Comparison of ENCODE assay signal across 20 cellular contexts in the genomic region with DNA sequence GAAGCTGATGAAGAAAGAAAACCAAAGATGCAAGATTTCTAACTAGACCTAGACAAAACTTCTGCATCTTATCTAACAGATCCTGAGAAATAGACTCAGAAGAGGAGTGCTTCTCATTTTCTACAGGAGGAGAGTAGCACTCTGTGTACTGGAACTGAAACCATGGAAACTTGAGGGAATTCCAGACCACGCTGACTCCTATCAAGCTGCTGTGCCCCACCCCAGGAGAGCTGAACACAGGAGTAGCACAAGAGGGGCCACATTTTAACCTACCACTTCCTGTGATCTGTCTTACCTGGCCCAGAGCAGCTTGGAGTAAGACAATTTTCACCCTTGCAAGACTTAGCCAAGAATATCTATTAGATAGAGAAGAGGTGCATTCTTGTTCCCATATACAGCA.
DNase-seq lines count a peak whose midpoint lies in the region; ATAC-seq and TF ChIP-seq lines count a peak whose summit lies in the region.
"Had no signal": no experiment of that assay in that cellular context is flagged by ENCODE, and none has a peak within 500 bp of the region (broad histone marks: within the 10 kb centered on the region; RNA-seq: fewer than 3 reads in every experiment).

No MANE protein-coding gene starts in this region.

- peaks cover 31% of the 10 kb centered on the region for H3K79me2 ChIP-seq in GM23248 (ENCODE audit: insufficient read depth)

- peak overlapping the region; percentile 30; the same call in 1 of the 2 replicates for H3K27ac ChIP-seq in GM23248
- H3K27ac ChIP-seq in brain microvascular endothelial cell: no peak overlapping the region
- H3K27ac ChIP-seq: adrenal gland had no signal

- H3K36me3 ChIP-seq in GM23248 (ENCODE audit: low read depth) (no peaks in the 10 kb centered on the region), brain microvascular endothelial cell (replicated peaks) (no peaks in the 10 kb centered on the region)
- H3K36me3 ChIP-seq: adrenal gland had no signal

- H3K4me1 ChIP-seq in GM23248 (ENCODE audit: insufficient read depth): peaks cover 44% of the 10 kb centered on the region

- no peak overlapping the region for H3K4me2 ChIP-seq in GM23248 (ENCODE audit: unreplicated experiment)

- no peaks in the 10 kb centered on the region for H3K9me3 ChIP-seq in GM23248 (ENCODE audit: low read depth)

- no peak overlapping the region for H3K4me3 ChIP-seq in GM23248
- H3K4me3 ChIP-seq in brain microvascular endothelial cell (ENCODE audit: low read depth, low read length): no peak overlapping the region
- H3K4me3 ChIP-seq: adrenal gland had no signal

- no peak for ATAC-seq in HG03175 (IDR thresholded peaks at IDR 0.05; ENCODE audit: unreplicated experiment)

- H2AFZ ChIP-seq in GM23248: no peak overlapping the region

- WGBS in GM23248 (ENCODE audit: low coverage in 1 of 2, low lambda C conversion rate in 2 of 2, missing lambda C conversion rate in 2 of 2), 2 experiments: 42 to 43% methylated on average over 1 of the region's 1 CpG

- no peaks in the 10 kb centered on the region for H3K27me3 ChIP-seq in GM23248 (replicated peaks; ENCODE audit: insufficient read depth)
- no peaks in the 10 kb centered on the region for H3K27me3 ChIP-seq in brain microvascular endothelial cell (replicated peaks)
- H3K27me3 ChIP-seq: adrenal gland had no signal

- 0 out of 2 replicates have a peak, but pooled peaks cover 4% of the 10 kb centered on the region for H3K9me2 ChIP-seq in GM23248 (ENCODE audit: insufficient read depth)

- no peak for TF ChIP-seq CTCF in brain microvascular endothelial cell (IDR thresholded peaks at IDR 0.05; ENCODE audit: low read depth, low read length, missing control alignments)

- peak; percentile 55 for DNase-seq in AG08395 (ENCODE audit: low spot score)
- peak; percentile 67 for DNase-seq in GM23248
- peak; percentile 46 for DNase-seq in brain microvascular endothelial cell
- DNase-seq in kidney tubule cell (ENCODE audit: low spot score): peak; percentile 41
- no peak for DNase-seq in stimulated activated CD4-positive, alpha-beta T cell treated with anti-CD3 and anti-CD28 coated beads, Interleukin-4, amount 100 ng/mL, for 4 hours
- no peak for DNase-seq in medulla oblongata (ENCODE audit: extremely low spot score)
- no peak for DNase-seq in AML-193 (lab: John Stamatoyannopoulos, UW)
- DNase-seq: ACHN; activated CD4-positive, alpha-beta T cell treated with anti-CD3 and anti-CD28 coated beads for 4 hours; activated effector memory CD4-positive, alpha-beta T cell treated with Interleukin-2 at 50 U/mL for 16 hours; adrenal gland; DND-41; foreskin melanocyte; kidney glomerular epithelial cell; midbrain; NCI-H1105; NCI-H2081 treated with DMSO at 0.1 percent for 48 hours; NCI-H510A treated with DMSO at 0.1 percent for 48 hours; SW 1271 had no signal

- H4K20me1 ChIP-seq in GM23248 (ENCODE audit: insufficient read depth): no peaks in the 10 kb centered on the region

- in situ Hi-C loops in GM23248 (cut with MboI) (no loop called here), brain microvascular endothelial cell (cut with HindIII; ENCODE audit: low pct_ligation_motif_present, low sequenced_read_pairs) (no loop called here)

- no peak overlapping the region for H3K9ac ChIP-seq in GM23248

- peaks cover 12% of the 10 kb centered on the region for H3F3A ChIP-seq in GM23248 (ENCODE audit: insufficient read depth)

Comparison
In these comparisons a context has a peak if more than half of its experiments do, and no peak if none do; other contexts are left out.
1. DNase-seq: peak in AG08395 (single experiment), GM23248 (single experiment), brain microvascular endothelial cell (single experiment) and kidney tubule cell (single experiment); none in stimulated activated CD4-positive, alpha-beta T cell treated with anti-CD3 and anti-CD28 coated beads, Interleukin-4, amount 100 ng/mL, for 4 hours (0 of 2), medulla oblongata (single experiment) and AML-193 (0 of 2).